In genomic region chr6:43428112-43428570, GRCh38 we compare ENCODE assay signal across 8 cellular contexts. TPM values are rescaled to one million over a fixed set of nuclear protein-coding genes. Genes with fewer than 3 reads are reported as not detected.
A peak's percentile ranks its signal among the peaks of the same experiment; 100 is the strongest.
DNase-seq lines count a peak whose midpoint lies in the region; ATAC-seq, FAIRE-seq and TF ChIP-seq lines count a peak whose summit lies in the region.

No MANE protein-coding gene starts in this region.

- ATAC-seq in Right ventricle myocardium inferior = no peak
- no peak for ATAC-seq in activated CD8-positive, alpha-beta T cell treated with anti-CD3 and anti-CD28 coated beads, Interleukin-2, amount 10 ng/mL, durations not matched to agents 7 days and 5 days
- ATAC-seq in HG03039 (IDR thresholded peaks at IDR 0.05; ENCODE audit: unreplicated experiment) = no peak
- ATAC-seq in GM18519 (IDR thresholded peaks at IDR 0.05; ENCODE audit: low FRiP score, unreplicated experiment) = no peak

- H3K36me3 ChIP-seq in left ventricle myocardium inferior = peaks cover 14% of the 10 kb centered on the region
- peaks cover 16 to 24% (median 20%) of the 10 kb centered on the region in 4 donors for H3K36me3 ChIP-seq in stomach

- peaks cover 23% of the 10 kb centered on the region for H3K4me1 Mint-ChIP-seq in activated CD8-positive, alpha-beta T cell treated with anti-CD3 and anti-CD28 coated beads, Interleukin-2, amount 10 ng/mL, durations not matched to agents 7 days and 5 days (ENCODE audit: low read depth)

- H3K4me3 Mint-ChIP-seq in activated CD8-positive, alpha-beta T cell treated with anti-CD3 and anti-CD28 coated beads, Interleukin-2, amount 10 ng/mL, durations not matched to agents 7 days and 5 days = peak overlapping the region; percentile 98

- no peaks in the 10 kb centered on the region for H3K27me3 Mint-ChIP-seq in activated CD8-positive, alpha-beta T cell treated with anti-CD3 and anti-CD28 coated beads, Interleukin-2, amount 10 ng/mL, durations not matched to agents 7 days and 5 days (ENCODE audit: low read depth)

- DNase-seq in left ventricle myocardium inferior = no peak
- no peak for DNase-seq in Right ventricle myocardium inferior (ENCODE audit: missing footprints)
- DNase-seq in activated CD8-positive, alpha-beta T cell treated with anti-CD3 and anti-CD28 coated beads, Interleukin-2, amount 10 ng/mL, durations not matched to agents 7 days and 5 days = no peak
- no peak for DNase-seq in stomach
- DNase-seq in RCC 7860 (ENCODE audit: low spot score) = no peak

- intact Hi-C loops in left ventricle myocardium inferior (cut with micrococcal nuclease) (no loop called here), Right ventricle myocardium inferior (cut with DNase I) (loop anchor here (5.0 kb wide), 1 partner anchor 256 kb away; the partner anchor contains the start of gene SRF), stomach (cut with DNase I; ENCODE audit: low total_unique reads) (no loop called here)

- TF ChIP-seq CTCF in left ventricle myocardium inferior (IDR thresholded peaks at IDR 0.05; ENCODE audit: borderline replicate concordance) (no peak), stomach (IDR thresholded peaks at IDR 0.05) (no peak)

- H3K9me3 ChIP-seq in left ventricle myocardium inferior (replicated peaks) (no peaks in the 10 kb centered on the region), iPS-18c (ENCODE audit: control insufficient read depth, insufficient read depth, low read length) (no peaks in the 10 kb centered on the region), stomach (no peaks in the 10 kb centered on the region)

- TF ChIP-seq POLR2A in stomach (IDR thresholded peaks at IDR 0.05) = no peak

- H3K4me3 ChIP-seq in left ventricle myocardium inferior = peak overlapping the region; percentile 96
- H3K4me3 ChIP-seq in iPS-18c (ENCODE audit: insufficient read depth, low read depth, low read length) = peak overlapping the region; percentile 84
- H3K4me3 ChIP-seq in stomach = peak overlapping the region; percentile 75 to 87 (median 79)

- H3K27me3 ChIP-seq in left ventricle myocardium inferior (ENCODE audit: low read depth) (no peaks in the 10 kb centered on the region), stomach (no peaks in the 10 kb centered on the region)

- TF ChIP-seq EP300 in stomach (IDR thresholded peaks at IDR 0.05) = no peak

- peaks cover 32% of the 10 kb centered on the region for H3K4me1 ChIP-seq in left ventricle myocardium inferior
- peaks cover 9 to 33% (median 20%) of the 10 kb centered on the region in 4 donors for H3K4me1 ChIP-seq in stomach

- POLR2A ChIA-PET in activated CD8-positive, alpha-beta T cell treated with anti-CD3 and anti-CD28 coated beads, Interleukin-2, amount 10 ng/mL, durations not matched to agents 7 days and 5 days (lab: Charles Lee) = no interaction called here

- 10 to 18% (median 11%) methylated on average over 11 to 12 of the region's 12 CpGs for WGBS in stomach, 5 donors

- H3K27ac ChIP-seq in left ventricle myocardium inferior (replicated peaks) (peak overlapping the region; percentile 92), stomach (peak overlapping the region; percentile 89 to 94 (median 90))

- H3K27ac Mint-ChIP-seq in activated CD8-positive, alpha-beta T cell treated with anti-CD3 and anti-CD28 coated beads, Interleukin-2, amount 10 ng/mL, durations not matched to agents 7 days and 5 days = peak overlapping the region; percentile 97

- CTCF ChIA-PET in activated CD8-positive, alpha-beta T cell treated with anti-CD3 and anti-CD28 coated beads, Interleukin-2, amount 10 ng/mL, durations not matched to agents 7 days and 5 days (lab: Charles Lee) = interaction anchor here (1.0 to 2.6 kb wide), 4 partner anchors 79 to 121 kb away, joined by 3 to 11 read pairs (median 5); partner anchors contain the start of genes CRIP3, POLR1C and YIPF3

- FAIRE-seq in RCC 7860 (lab: Jason Lieb, UNC) = no peak

- no peaks in the 10 kb centered on the region for H3K9me3 Mint-ChIP-seq in activated CD8-positive, alpha-beta T cell treated with anti-CD3 and anti-CD28 coated beads, Interleukin-2, amount 10 ng/mL, durations not matched to agents 7 days and 5 days (ENCODE audit: insufficient read depth)

- peaks cover 15% of the 10 kb centered on the region for H3K36me3 Mint-ChIP-seq in activated CD8-positive, alpha-beta T cell treated with anti-CD3 and anti-CD28 coated beads, Interleukin-2, amount 10 ng/mL, durations not matched to agents 7 days and 5 days (ENCODE audit: low read depth)

RNA-seq across cellular contexts. Expression of gene ABCC10, which starts 0.8 kb away (rescaled TPM):
- total RNA-seq in left ventricle myocardium inferior = 11.7 TPM
- 14.8 TPM for total RNA-seq in Right ventricle myocardium inferior
- 10 to 100 TPM; 38.8 to 39.8 TPM for total RNA-seq in activated CD8-positive, alpha-beta T cell treated with anti-CD3 and anti-CD28 coated beads, Interleukin-2, amount 10 ng/mL, durations not matched to agents 7 days and 5 days
- total RNA-seq in stomach = 10 to 100 TPM; 18.7 to 67.4 (median 60.3) TPM
- polyA plus RNA-seq in stomach = 10 to 100 TPM in 2 of 3 donors, 1 to 10 TPM in 1; 7.9 to 30.6 (median 15.1) TPM

RNA-seq across cellular contexts. Expression of gene DLK2, which starts 27.2 kb away (rescaled TPM):
- total RNA-seq in left ventricle myocardium inferior = 3.3 TPM
- total RNA-seq in Right ventricle myocardium inferior = 1.9 TPM
- total RNA-seq in activated CD8-positive, alpha-beta T cell treated with anti-CD3 and anti-CD28 coated beads, Interleukin-2, amount 10 ng/mL, durations not matched to agents 7 days and 5 days = not detected
- under 1 TPM in 1 of 5 donors, not detected in 4; 0.37 TPM for total RNA-seq in stomach
- 10 to 100 TPM in 1 of 3 donors, not detected in 2; 17.0 TPM for polyA plus RNA-seq in stomach

RNA-seq across cellular contexts. Expression of gene TJAP1, which starts 49.2 kb away (rescaled TPM):
- total RNA-seq in left ventricle myocardium inferior (24.1 TPM), Right ventricle myocardium inferior (17.4 TPM), stomach (100 to 1,000 TPM in 1 of 5 donors, 10 to 100 TPM in 2, 1 to 10 TPM in 2; 8.4 to 182 (median 15.2) TPM)
- 10 to 100 TPM; 34.7 to 35.5 TPM for total RNA-seq in activated CD8-positive, alpha-beta T cell treated with anti-CD3 and anti-CD28 coated beads, Interleukin-2, amount 10 ng/mL, durations not matched to agents 7 days and 5 days
- polyA plus RNA-seq in stomach = 10 to 100 TPM; 10.8 to 17.5 (median 13.1) TPM

RNA-seq across cellular contexts. Expression of gene ZNF318, which starts 58.7 kb away (rescaled TPM):
- 12.5 TPM for total RNA-seq in left ventricle myocardium inferior
- total RNA-seq in Right ventricle myocardium inferior = 11.3 TPM
- 1 to 10 TPM; 6.7 to 7.0 TPM for total RNA-seq in activated CD8-positive, alpha-beta T cell treated with anti-CD3 and anti-CD28 coated beads, Interleukin-2, amount 10 ng/mL, durations not matched to agents 7 days and 5 days
- total RNA-seq in stomach = 10 to 100 TPM in 3 of 5 donors, 1 to 10 TPM in 2; 5.8 to 13.3 (median 12.3) TPM
- polyA plus RNA-seq in stomach = 1 to 10 TPM; 2.6 to 4.8 (median 2.6) TPM
